Comparison of ENCODE assay signal across 20 cellular contexts in the genomic region with DNA sequence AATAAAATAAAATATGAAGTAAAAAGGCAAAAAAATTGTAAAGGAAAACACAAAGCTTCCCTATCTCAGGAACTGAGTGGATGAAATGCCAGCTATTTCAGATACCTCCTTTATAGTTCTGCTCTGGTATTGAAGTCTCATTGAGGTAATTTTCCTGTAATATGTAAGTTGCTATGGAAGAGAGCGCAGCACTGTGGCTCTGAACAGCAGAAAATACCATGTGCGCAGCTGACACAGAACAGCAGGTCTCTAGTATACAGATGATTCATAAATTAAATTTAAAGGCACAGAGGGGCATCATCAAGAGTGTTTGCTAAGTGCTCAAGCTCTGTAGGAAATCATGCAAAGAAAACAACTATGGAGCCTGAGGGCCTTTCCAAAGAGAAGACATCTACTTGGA.
DNase-seq lines count a peak whose midpoint lies in the region; ATAC-seq and TF ChIP-seq lines count a peak whose summit lies in the region.
"Had no signal": no experiment of that assay in that cellular context is flagged by ENCODE, and none has a peak within 500 bp of the region (broad histone marks: within the 10 kb centered on the region; RNA-seq: fewer than 3 reads in every experiment).

No MANE protein-coding gene starts in this region.

- no peaks in the 10 kb centered on the region for H3K9me3 ChIP-seq in SK-N-MC (ENCODE audit: low read depth, low read length)
- H3K9me3 ChIP-seq: SK-N-SH had no signal

- no peaks in the 10 kb centered on the region for H3K36me3 Mint-ChIP-seq in MCF 10A (ENCODE audit: insufficient read depth, unreplicated experiment)
- H3K36me3 Mint-ChIP-seq: IgD-negative memory B cell, T-cell had no signal

- H3K4me3 Mint-ChIP-seq in MCF 10A (ENCODE audit: unreplicated experiment), result no peak overlapping the region
- H3K4me3 Mint-ChIP-seq: IgD-negative memory B cell, T-cell had no signal

- peaks cover 67% of the 10 kb centered on the region for H3K27me3 Mint-ChIP-seq in MCF 10A (ENCODE audit: insufficient read depth, unreplicated experiment)
- H3K27me3 Mint-ChIP-seq: IgD-negative memory B cell, T-cell had no signal

- CTCF ChIA-PET in MCF 10A (lab: Yijun Ruan, JAX), result no interaction called here

- no peak overlapping the region for H3K27ac Mint-ChIP-seq in MCF 10A (ENCODE audit: low read depth, unreplicated experiment)
- H3K27ac Mint-ChIP-seq: IgD-negative memory B cell, T-cell had no signal

- no peak overlapping the region for H3K9ac ChIP-seq in SK-N-MC (ENCODE audit: insufficient read length)
- H3K9ac ChIP-seq: SK-N-SH had no signal

- TF ChIP-seq CTCF in MCF 10A (IDR thresholded peaks at IDR 0.05; ENCODE audit: unreplicated experiment), result no peak

- peak overlapping the region; percentile 46; the same call in 1 of the 2 replicates for H3K27ac ChIP-seq in SK-N-MC
- H3K27ac ChIP-seq: HL-60, PC-9 had no signal

- no peaks in the 10 kb centered on the region for H3K36me3 ChIP-seq in SK-N-MC (ENCODE audit: insufficient read depth, low read length)

- ATAC-seq in GM21619 (IDR thresholded peaks at IDR 0.05; ENCODE audit: unreplicated experiment) (no peak), HG02571 (IDR thresholded peaks at IDR 0.05; ENCODE audit: unreplicated experiment) (no peak)
- ATAC-seq: T-cell had no signal

- H3K4me1 Mint-ChIP-seq in MCF 10A (ENCODE audit: insufficient read depth, unreplicated experiment), result no peaks in the 10 kb centered on the region
- H3K4me1 Mint-ChIP-seq: IgD-negative memory B cell, T-cell had no signal

- no TSS peak for BruUV-seq in MCF 10A (replicated peaks; lab: Mats Ljungman, UMichigan)

- H3K9me3 Mint-ChIP-seq in MCF 10A (ENCODE audit: unreplicated experiment), result no peaks in the 10 kb centered on the region

- DNase-seq in DMS53 (lab: John Stamatoyannopoulos, UW), result peak; percentile 77
- DNase-seq in NCI-H146 treated with DMSO at 0.1 percent for 48 hours (lab: John Stamatoyannopoulos, UW; ENCODE audit: unreplicated experiment), result peak; percentile 95
- DNase-seq in NCI-H345 treated with DMSO at 0.1 percent for 48 hours (lab: John Stamatoyannopoulos, UW; ENCODE audit: unreplicated experiment), result peak; percentile 57
- DNase-seq in SK-N-MC (ENCODE audit: low read depth, low spot score), result peak; percentile 75
- no peak for DNase-seq in T-helper 9 cell
- DNase-seq in MCF 10A (ENCODE audit: unreplicated experiment), result no peak
- DNase-seq: DMS79, H7, Kasumi-1, NCI-H1436, NCI-H2171 treated with DMSO at 0.1 percent for 48 hours, NCI-H774, PC-9, SK-N-SH, T-cell, T1000 had no signal

- no peak overlapping the region; the same call in 1 of the 2 replicates for H3K4me3 ChIP-seq in SK-N-MC
- H3K4me3 ChIP-seq: PC-9 had no signal

- POLR2A ChIA-PET in MCF 10A (lab: Yijun Ruan, JAX), result interaction anchor here (0.6 kb wide), 1 partner anchor 1366 kb away, joined by 3 read pairs; no protein-coding TSS in a partner anchor

- intact Hi-C loops in MCF 10A (cut with micrococcal nuclease), result no loop called here

Comparison
In these comparisons a context has a peak if more than half of its experiments do, and no peak if none do; other contexts are left out.
1. DNase-seq: peak in DMS53 (single experiment), NCI-H146 treated with DMSO at 0.1 percent for 48 hours (single experiment), NCI-H345 treated with DMSO at 0.1 percent for 48 hours (single experiment) and SK-N-MC (single experiment); none in T-helper 9 cell (single experiment) and MCF 10A (single experiment).